In genomic region chr6:43053545-43054205, GRCh38 we compare ENCODE assay signal across 8 cellular contexts. TPM values are rescaled to one million over a fixed set of nuclear protein-coding genes. Genes with fewer than 3 reads are reported as not detected.
DNase-seq lines count a peak whose midpoint lies in the region; ATAC-seq and TF ChIP-seq lines count a peak whose summit lies in the region.

Gene CUL7 (minus strand): TSS chr6:43053851. CDS start chr6:43052788, 1,063 bp downstream.

- H3K27ac Mint-ChIP-seq in chondrocyte (ENCODE audit: unreplicated experiment) = peak within 1 kb of the TSS; percentile 97

- no peak for TF ChIP-seq CTCF in chondrocyte (IDR thresholded peaks at IDR 0.05)

- no peaks in the 10 kb centered on the region for H3K27me3 Mint-ChIP-seq in chondrocyte (ENCODE audit: low read depth)

- peak within 1 kb of the TSS; percentile 98 for H3K4me3 Mint-ChIP-seq in chondrocyte (ENCODE audit: unreplicated experiment)

- H3K36me3 Mint-ChIP-seq in chondrocyte (ENCODE audit: low read depth) = peaks cover 26% of the 10 kb centered on the region

- no peaks in the 10 kb centered on the region for H3K9me3 Mint-ChIP-seq in chondrocyte (ENCODE audit: low read depth)

- TF ChIP-seq POLR2A in GM19193 (IDR thresholded peaks at IDR 0.05; ENCODE audit: extremely low read depth, insufficient read depth, insufficient read length) = peak; percentile 87

- DNase-seq in Ammon's horn (ENCODE audit: low spot score) (peak; percentile 91), NCI-H524 (lab: John Stamatoyannopoulos, UW) (peak; percentile 78 to 90), chondrocyte (ENCODE audit: low spot score) (peak; percentile 97), kidney glomerular epithelial cell (lab: John Stamatoyannopoulos, UW) (peak; percentile 96)
- peak; percentile 83 to 85 for DNase-seq in activated CD4-positive, alpha-beta T cell treated with anti-CD3 and anti-CD28 coated beads for 24 hours (ENCODE audit: low read depth in 2 of 2)
- DNase-seq in stimulated activated CD4-positive, alpha-beta T cell treated with anti-CD3 and anti-CD28 coated beads, Interleukin-15, amount 100 ng/mL, for 48 hours (ENCODE audit: low read depth in 2 of 2) = peak; percentile 81 to 90

- H3K4me1 Mint-ChIP-seq in chondrocyte (ENCODE audit: low read depth) = peaks cover 53% of the 10 kb centered on the region

- peak; percentile 78 for ATAC-seq in HG03439 (IDR thresholded peaks at IDR 0.05; ENCODE audit: unreplicated experiment)

RNA-seq across cellular contexts. Expression of gene CUL7, which starts in this region (rescaled TPM):
- total RNA-seq in chondrocyte = 53.6 to 64.8 TPM (median 54.3 TPM) in 3 replicates

Comparison
In these comparisons a context has a peak if more than half of its experiments do, and no peak if none do; other contexts are left out.
1. Peak in every context shown above with its lines: DNase-seq and ATAC-seq.